ENCODE assay signal across 15 cellular contexts in genomic region chr10:51224610-51225230, GRCh38.
A peak's percentile ranks its signal among the peaks of the same experiment; 100 is the strongest.
DNase-seq lines count a peak whose midpoint lies in the region; ATAC-seq and TF ChIP-seq lines count a peak whose summit lies in the region.
"Had no signal": no experiment of that assay in that cellular context is flagged by ENCODE, and none has a peak within 500 bp of the region (broad histone marks: within the 10 kb centered on the region; RNA-seq: fewer than 3 reads in every experiment).

No MANE protein-coding gene starts in this region.

- no peak overlapping the region for H3K4me3 Mint-ChIP-seq in activated T-helper 1 cell treated with anti-CD3 and anti-CD28 coated beads, Interleukin-12 subunit alpha, Interleukin-12 subunit beta, Interleukin-2, Interleukin-4 antibody, amounts not matched to agents 30 ng/mL and 10 ng/mL and 1 ng/mL, durations not matched to agents 14 hours and 24 hours and 36 hours
- H3K4me3 Mint-ChIP-seq in activated naive CD4-positive, alpha-beta T cell treated with anti-CD3 and anti-CD28 coated beads, Interleukin-2, amount 10 ng/mL, durations not matched to agents 7 days and 5 days, result no peak overlapping the region
- H3K4me3 Mint-ChIP-seq: activated T-helper 17 cell treated with anti-CD3 and anti-CD28 coated beads, Interleukin-2, amount 50 U/mL, for 72 hours had no signal

- peaks cover 10 to 44% of the 10 kb centered on the region in 2 donors for H3K4me1 ChIP-seq in thoracic aorta (ENCODE audit: control insufficient read depth in 1 of 2, low read depth in 2 of 2)

- no peak overlapping the region for H3K27ac Mint-ChIP-seq in activated T-helper 1 cell treated with anti-CD3 and anti-CD28 coated beads, Interleukin-12 subunit alpha, Interleukin-12 subunit beta, Interleukin-2, Interleukin-4 antibody, amounts not matched to agents 30 ng/mL and 10 ng/mL and 1 ng/mL, durations not matched to agents 14 hours and 24 hours and 36 hours
- H3K27ac Mint-ChIP-seq in activated naive CD4-positive, alpha-beta T cell treated with anti-CD3 and anti-CD28 coated beads, Interleukin-2, amount 10 ng/mL, durations not matched to agents 7 days and 5 days, result no peak overlapping the region
- H3K27ac Mint-ChIP-seq: activated T-helper 17 cell treated with anti-CD3 and anti-CD28 coated beads, Interleukin-2, amount 50 U/mL, for 72 hours had no signal

- CTCF ChIA-PET in activated naive CD4-positive, alpha-beta T cell treated with anti-CD3 and anti-CD28 coated beads, Interleukin-2, amount 10 ng/mL, durations not matched to agents 7 days and 5 days (lab: Charles Lee), result no interaction called here

- intact Hi-C loops in activated T-helper 1 cell treated with anti-CD3 and anti-CD28 coated beads, Interleukin-12 subunit alpha, Interleukin-12 subunit beta, Interleukin-2, Interleukin-4 antibody, amounts not matched to agents 30 ng/mL and 10 ng/mL and 1 ng/mL, durations not matched to agents 14 hours and 24 hours and 36 hours (cut with micrococcal nuclease), result no loop called here

- H3K9me3 Mint-ChIP-seq in activated T-helper 1 cell treated with anti-CD3 and anti-CD28 coated beads, Interleukin-12 subunit alpha, Interleukin-12 subunit beta, Interleukin-2, Interleukin-4 antibody, amounts not matched to agents 30 ng/mL and 10 ng/mL and 1 ng/mL, durations not matched to agents 14 hours and 24 hours and 36 hours, result no peaks in the 10 kb centered on the region
- H3K9me3 Mint-ChIP-seq in activated naive CD4-positive, alpha-beta T cell treated with anti-CD3 and anti-CD28 coated beads, Interleukin-2, amount 10 ng/mL, durations not matched to agents 7 days and 5 days, result no peaks in the 10 kb centered on the region
- H3K9me3 Mint-ChIP-seq: activated T-helper 17 cell treated with anti-CD3 and anti-CD28 coated beads, Interleukin-2, amount 50 U/mL, for 72 hours had no signal

- ATAC-seq in thoracic aorta (ENCODE audit: insufficient number of reproducible peaks, low FRiP score, low read depth), result no peak
- ATAC-seq: activated T-helper 17 cell treated with anti-CD3 and anti-CD28 coated beads, Interleukin-2, amount 50 U/mL, for 72 hours; GM12878; mucosa of descending colon; Panc1; right cardiac atrium had no signal

- peak overlapping the region in 1 of 2 donors; percentile 34 for H3K27ac ChIP-seq in thoracic aorta
- H3K27ac ChIP-seq: cardiac muscle cell had no signal

- no peaks in the 10 kb centered on the region for H3K27me3 Mint-ChIP-seq in activated T-helper 1 cell treated with anti-CD3 and anti-CD28 coated beads, Interleukin-12 subunit alpha, Interleukin-12 subunit beta, Interleukin-2, Interleukin-4 antibody, amounts not matched to agents 30 ng/mL and 10 ng/mL and 1 ng/mL, durations not matched to agents 14 hours and 24 hours and 36 hours (ENCODE audit: insufficient read depth)
- no peaks in the 10 kb centered on the region for H3K27me3 Mint-ChIP-seq in activated naive CD4-positive, alpha-beta T cell treated with anti-CD3 and anti-CD28 coated beads, Interleukin-2, amount 10 ng/mL, durations not matched to agents 7 days and 5 days
- H3K27me3 Mint-ChIP-seq: activated T-helper 17 cell treated with anti-CD3 and anti-CD28 coated beads, Interleukin-2, amount 50 U/mL, for 72 hours had no signal

- H3K9me3 ChIP-seq in thoracic aorta, result no peaks in the 10 kb centered on the region
- H3K9me3 ChIP-seq: mucosa of descending colon had no signal

- H3K27me3 ChIP-seq in thoracic aorta (replicated peaks; ENCODE audit: insufficient read depth), result no peaks in the 10 kb centered on the region
- H3K27me3 ChIP-seq: cardiac muscle cell had no signal

- no peaks in the 10 kb centered on the region for H3K36me3 Mint-ChIP-seq in activated T-helper 1 cell treated with anti-CD3 and anti-CD28 coated beads, Interleukin-12 subunit alpha, Interleukin-12 subunit beta, Interleukin-2, Interleukin-4 antibody, amounts not matched to agents 30 ng/mL and 10 ng/mL and 1 ng/mL, durations not matched to agents 14 hours and 24 hours and 36 hours (ENCODE audit: low read depth)
- H3K36me3 Mint-ChIP-seq in activated naive CD4-positive, alpha-beta T cell treated with anti-CD3 and anti-CD28 coated beads, Interleukin-2, amount 10 ng/mL, durations not matched to agents 7 days and 5 days, result no peaks in the 10 kb centered on the region

- no peaks in the 10 kb centered on the region for H3K4me1 Mint-ChIP-seq in activated T-helper 1 cell treated with anti-CD3 and anti-CD28 coated beads, Interleukin-12 subunit alpha, Interleukin-12 subunit beta, Interleukin-2, Interleukin-4 antibody, amounts not matched to agents 30 ng/mL and 10 ng/mL and 1 ng/mL, durations not matched to agents 14 hours and 24 hours and 36 hours (ENCODE audit: low read depth)
- no peaks in the 10 kb centered on the region for H3K4me1 Mint-ChIP-seq in activated naive CD4-positive, alpha-beta T cell treated with anti-CD3 and anti-CD28 coated beads, Interleukin-2, amount 10 ng/mL, durations not matched to agents 7 days and 5 days
- H3K4me1 Mint-ChIP-seq: activated T-helper 17 cell treated with anti-CD3 and anti-CD28 coated beads, Interleukin-2, amount 50 U/mL, for 72 hours had no signal

- no peaks in the 10 kb centered on the region for H3K36me3 ChIP-seq in thoracic aorta
- H3K36me3 ChIP-seq: cardiac muscle cell had no signal

- TF ChIP-seq CTCF in fibroblast of the aortic adventitia (IDR thresholded peaks at IDR 0.05; ENCODE audit: insufficient read depth, low read length) (no peak), thoracic aorta (IDR thresholded peaks at IDR 0.05) (no peak)

- no peak overlapping the region for H3K4me3 ChIP-seq in fibroblast of the aortic adventitia (ENCODE audit: low read depth, low read length)
- peak overlapping the region; percentile 11 for H3K4me3 ChIP-seq in thoracic aorta
- H3K4me3 ChIP-seq: cardiac muscle cell, GM12878, mucosa of descending colon had no signal

- DNase-seq in GM04504 (ENCODE audit: low read depth) (peak; percentile 78), RPMI7951 (ENCODE audit: low read depth) (peak; percentile 6), fibroblast of the aortic adventitia (ENCODE audit: low read depth) (peak; percentile 89), thoracic aorta (ENCODE audit: low spot score) (no peak), medulla oblongata (ENCODE audit: extremely low spot score) (no peak)
- no peak for DNase-seq in activated T-helper 1 cell treated with anti-CD3 and anti-CD28 coated beads, Interleukin-12 subunit alpha, Interleukin-12 subunit beta, Interleukin-2, Interleukin-4 antibody, amounts not matched to agents 30 ng/mL and 10 ng/mL and 1 ng/mL, durations not matched to agents 14 hours and 24 hours and 36 hours (ENCODE audit: low spot score)
- no peak for DNase-seq in activated naive CD4-positive, alpha-beta T cell treated with anti-CD3 and anti-CD28 coated beads, Interleukin-2, amount 10 ng/mL, durations not matched to agents 7 days and 5 days
- DNase-seq: mucosa of descending colon, MV-4-11, NCI-H2227 treated with DMSO at 0.1 percent for 48 hours, right cardiac atrium had no signal

Comparison
In these comparisons a context has a peak if more than half of its experiments do, and no peak if none do; other contexts are left out.
1. DNase-seq: peak in GM04504 (single experiment), RPMI7951 (single experiment) and fibroblast of the aortic adventitia (single experiment); none in thoracic aorta (single experiment), activated T-helper 1 cell treated with anti-CD3 and anti-CD28 coated beads, Interleukin-12 subunit alpha, Interleukin-12 subunit beta, Interleukin-2, Interleukin-4 antibody, amounts not matched to agents 30 ng/mL and 10 ng/mL and 1 ng/mL, durations not matched to agents 14 hours and 24 hours and 36 hours (single experiment), medulla oblongata (single experiment) and activated naive CD4-positive, alpha-beta T cell treated with anti-CD3 and anti-CD28 coated beads, Interleukin-2, amount 10 ng/mL, durations not matched to agents 7 days and 5 days (single experiment).